Comparison of ENCODE assay signal across 16 cellular contexts in the genomic region with DNA sequence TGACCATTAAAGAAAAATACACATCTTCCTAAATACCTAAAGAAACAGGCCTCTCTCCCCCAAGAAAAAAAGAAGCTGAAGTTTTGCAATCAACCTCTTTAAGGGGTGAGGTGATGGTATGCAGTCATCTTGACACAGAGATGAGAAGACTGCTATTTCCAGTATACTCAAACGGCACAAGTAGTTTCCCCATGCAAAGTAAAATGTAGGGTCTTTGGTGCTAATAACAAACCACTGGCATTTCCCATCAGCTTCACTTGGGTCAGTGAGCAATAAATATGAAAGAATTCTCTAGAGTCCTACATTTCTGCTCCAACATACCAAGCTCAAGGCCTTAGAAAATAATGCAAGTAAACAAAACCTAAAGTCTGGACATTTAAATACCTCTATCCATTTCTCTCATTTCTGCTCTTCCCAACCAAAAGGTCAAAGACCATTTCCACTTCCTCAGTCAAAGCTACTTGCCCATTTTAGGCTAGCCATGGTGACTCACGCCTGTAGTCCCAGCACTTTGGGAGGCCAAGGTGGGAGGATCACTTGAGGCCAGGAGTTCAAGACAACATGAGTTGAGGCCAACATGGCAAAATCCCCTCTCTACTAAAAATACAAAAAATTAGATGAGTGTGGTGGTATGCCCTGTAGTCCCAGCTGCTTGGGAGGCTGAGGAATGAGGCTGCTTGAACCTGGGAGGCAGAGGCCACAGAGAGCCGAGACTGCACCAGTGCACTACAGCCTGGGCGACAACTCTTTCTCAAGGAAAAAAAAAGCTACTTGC. TPM values are rescaled to one million over a fixed set of nuclear protein-coding genes. Genes with fewer than 3 reads are reported as not detected.
DNase-seq lines count a peak whose midpoint lies in the region; ATAC-seq and TF ChIP-seq lines count a peak whose summit lies in the region.
"Had no signal": no experiment of that assay in that cellular context is flagged by ENCODE, and none has a peak within 500 bp of the region (broad histone marks: within the 10 kb centered on the region; RNA-seq: fewer than 3 reads in every experiment).

No MANE protein-coding gene starts in this region.

- TF ChIP-seq CTCF in natural killer cell (IDR thresholded peaks at IDR 0.05) (no peak), suprapubic skin (IDR thresholded peaks at IDR 0.05) (no peak)

- H3K27me3 ChIP-seq in iPS-20b (ENCODE audit: insufficient read depth, low read length) (no peaks in the 10 kb centered on the region), suprapubic skin (no peaks in the 10 kb centered on the region)
- H3K27me3 ChIP-seq: testis had no signal

- WGBS in suprapubic skin: 84% methylated on average over 4 of the region's 4 CpGs

- peaks cover 0 to 5% of the 10 kb centered on the region in 2 donors for H3K4me1 Mint-ChIP-seq in natural killer cell
- peaks cover 0 to 6% of the 10 kb centered on the region in 2 donors for H3K4me1 Mint-ChIP-seq in natural killer cell treated with Interleukin-12 subunit alpha and Interleukin-12 subunit beta and Interleukin-15 and Interleukin-18, amount 100 ng/mL, for 72 hours (ENCODE audit: low read depth in 2 of 2)
- peaks cover 2% of the 10 kb centered on the region for H3K4me1 Mint-ChIP-seq in activated naive CD8-positive, alpha-beta T cell (ENCODE audit: low read depth)

- H3K27ac ChIP-seq in iPS-20b (ENCODE audit: low read length) (peak overlapping the region; percentile 54), suprapubic skin (no peak overlapping the region)
- H3K27ac ChIP-seq: parathyroid adenoma, testis, WERI-Rb-1 had no signal

- H3K9me3 Mint-ChIP-seq in natural killer cell: no peaks in the 10 kb centered on the region
- no peaks in the 10 kb centered on the region for H3K9me3 Mint-ChIP-seq in natural killer cell treated with Interleukin-12 subunit alpha and Interleukin-12 subunit beta and Interleukin-15 and Interleukin-18, amount 100 ng/mL, for 72 hours
- no peaks in the 10 kb centered on the region for H3K9me3 Mint-ChIP-seq in activated naive CD8-positive, alpha-beta T cell (ENCODE audit: low read depth)

- DNase-seq in natural killer cell (no peak), NCI-H146 (lab: John Stamatoyannopoulos, UW) (no peak), activated gamma-delta T cell treated with Interleukin-2 at 50 U/mL for 16 hours (no peak), suprapubic skin (ENCODE audit: low spot score in 2 of 2) (no peak)
- no peak for DNase-seq in natural killer cell treated with Interleukin-12 subunit alpha and Interleukin-12 subunit beta and Interleukin-15 and Interleukin-18, amount 100 ng/mL, for 72 hours (ENCODE audit: low spot score)
- DNase-seq: activated T-cell treated with anti-CD3 and anti-CD28 coated beads for 4 hours, AML-193, aorta, DMS79, NCI-H1105, testis, WERI-Rb-1 had no signal

- intact Hi-C loops in natural killer cell (cut with micrococcal nuclease): no loop called here

- ATAC-seq in natural killer cell: no peak
- ATAC-seq in natural killer cell treated with Interleukin-12 subunit alpha and Interleukin-12 subunit beta and Interleukin-15 and Interleukin-18, amount 100 ng/mL, for 72 hours: no peak
- no peak for ATAC-seq in HG02759 (IDR thresholded peaks at IDR 0.05; ENCODE audit: unreplicated experiment)

- peak overlapping the region; percentile 50; the same call in 1 of the 2 replicates for H3K9ac ChIP-seq in iPS-20b (ENCODE audit: low read depth, low read length)
- H3K9ac ChIP-seq: parathyroid adenoma had no signal

- peaks cover 87% of the 10 kb centered on the region for H3K36me3 ChIP-seq in iPS-20b (ENCODE audit: insufficient read depth, low read depth, low read length)
- H3K36me3 ChIP-seq in suprapubic skin: peaks cover 55% of the 10 kb centered on the region

- peak overlapping the region; percentile 52 for H3K4me3 ChIP-seq in iPS-20b (ENCODE audit: low read length)
- H3K4me3 ChIP-seq in suprapubic skin: no peak overlapping the region
- H3K4me3 ChIP-seq: testis had no signal

- peaks cover 9% of the 10 kb centered on the region for H3K36me3 Mint-ChIP-seq in natural killer cell
- peaks cover 18% of the 10 kb centered on the region for H3K36me3 Mint-ChIP-seq in natural killer cell treated with Interleukin-12 subunit alpha and Interleukin-12 subunit beta and Interleukin-15 and Interleukin-18, amount 100 ng/mL, for 72 hours
- H3K36me3 Mint-ChIP-seq in activated naive CD8-positive, alpha-beta T cell: peaks cover 6% of the 10 kb centered on the region

- no peak overlapping the region for H3K4me3 Mint-ChIP-seq in natural killer cell
- no peak overlapping the region for H3K4me3 Mint-ChIP-seq in natural killer cell treated with Interleukin-12 subunit alpha and Interleukin-12 subunit beta and Interleukin-15 and Interleukin-18, amount 100 ng/mL, for 72 hours
- H3K4me3 Mint-ChIP-seq in activated naive CD8-positive, alpha-beta T cell: no peak overlapping the region

- TF ChIP-seq POLR2A in suprapubic skin (IDR thresholded peaks at IDR 0.05): no peak

- TF ChIP-seq EP300 in suprapubic skin (IDR thresholded peaks at IDR 0.05): no peak

- H3K4me1 ChIP-seq in iPS-20b (ENCODE audit: insufficient read depth, low read length) (peaks cover 8% of the 10 kb centered on the region), suprapubic skin (peaks cover 21% of the 10 kb centered on the region)
- H3K4me1 ChIP-seq: testis had no signal

- no peaks in the 10 kb centered on the region for H3K27me3 Mint-ChIP-seq in natural killer cell (ENCODE audit: low read depth in 2 of 2)
- H3K27me3 Mint-ChIP-seq in natural killer cell treated with Interleukin-12 subunit alpha and Interleukin-12 subunit beta and Interleukin-15 and Interleukin-18, amount 100 ng/mL, for 72 hours: no peaks in the 10 kb centered on the region
- H3K27me3 Mint-ChIP-seq in activated naive CD8-positive, alpha-beta T cell: no peaks in the 10 kb centered on the region

- no peaks in the 10 kb centered on the region for H3K9me3 ChIP-seq in iPS-20b (ENCODE audit: insufficient read depth, low read depth, low read length)
- H3K9me3 ChIP-seq in suprapubic skin: no peaks in the 10 kb centered on the region
- H3K9me3 ChIP-seq: testis had no signal

- peak overlapping the region; percentile 20 to 53 for H3K27ac Mint-ChIP-seq in natural killer cell
- H3K27ac Mint-ChIP-seq in natural killer cell treated with Interleukin-12 subunit alpha and Interleukin-12 subunit beta and Interleukin-15 and Interleukin-18, amount 100 ng/mL, for 72 hours: no peak overlapping the region
- peak overlapping the region; percentile 34 for H3K27ac Mint-ChIP-seq in activated naive CD8-positive, alpha-beta T cell

RNA-seq across cellular contexts. Expression of a gene that starts 39.5 kb away (rescaled TPM):
- total RNA-seq in natural killer cell (under 1 TPM; 0.36 to 0.60 (median 0.45) TPM), suprapubic skin (1 to 10 TPM in 1 of 4 donors, under 1 TPM in 2, not detected in 1; 0.73 to 2.3 (median 0.89) TPM)
- total RNA-seq in natural killer cell treated with Interleukin-12 subunit alpha and Interleukin-12 subunit beta and Interleukin-15 and Interleukin-18, amount 100 ng/mL, for 72 hours: 1 to 10 TPM; 3.4 to 6.6 TPM

Comparison
In these comparisons a context has a peak if more than half of its experiments do, and no peak if none do; other contexts are left out.
1. H3K27ac Mint-ChIP-seq: peak in natural killer cell (2 of 2) and activated naive CD8-positive, alpha-beta T cell (single experiment); none in natural killer cell treated with Interleukin-12 subunit alpha and Interleukin-12 subunit beta and Interleukin-15 and Interleukin-18, amount 100 ng/mL, for 72 hours (0 of 2).